29 cellular contexts compared by ENCODE assay signal in the genomic region with DNA sequence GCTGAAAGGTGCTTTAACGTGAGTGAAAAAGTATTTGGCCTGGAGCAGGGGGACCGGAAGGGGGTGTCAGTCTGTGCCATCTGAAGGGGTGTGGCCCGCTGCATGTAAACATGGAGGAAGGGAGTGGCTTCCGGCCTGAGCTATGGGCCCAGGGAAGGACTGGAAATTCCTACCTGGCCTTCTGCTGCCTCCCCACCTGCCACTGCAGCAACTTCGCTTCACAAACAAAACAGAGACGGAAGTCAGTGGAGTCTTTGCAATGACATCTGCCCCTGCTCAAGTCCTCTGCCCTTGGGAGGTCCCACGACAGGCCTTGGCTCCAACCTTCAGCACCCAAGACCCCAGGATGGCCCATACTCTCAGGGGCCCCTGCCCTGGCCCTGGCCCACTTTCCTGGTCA. TPM values are rescaled to one million over a fixed set of nuclear protein-coding genes. Genes with fewer than 3 reads are reported as not detected.
DNase-seq lines count a peak whose midpoint lies in the region; ATAC-seq, FAIRE-seq and TF ChIP-seq lines count a peak whose summit lies in the region.
"Had no signal": no experiment of that assay in that cellular context is flagged by ENCODE, and none has a peak within 500 bp of the region (broad histone marks: within the 10 kb centered on the region; RNA-seq: fewer than 3 reads in every experiment).

No MANE protein-coding gene starts in this region.

- H3K4me1 ChIP-seq in left lung (peaks cover 4 to 9% of the 10 kb centered on the region in 2 donors), esophagus squamous epithelium (no peaks in the 10 kb centered on the region)
- H3K4me1 ChIP-seq: right atrium auricular region had no signal

- intact Hi-C loops in left lung (cut with DNase I) (no loop called here), esophagus squamous epithelium (cut with DNase I) (no loop called here)

- FAIRE-seq in bronchial epithelial cell (lab: Jason Lieb, UNC) = no peak
- FAIRE-seq: GM18507, H54 had no signal

- no peak for TF ChIP-seq POLR2A in esophagus squamous epithelium (IDR thresholded peaks at IDR 0.05)

- H3K27me3 ChIP-seq in bronchial epithelial cell (ENCODE audit: control insufficient read depth, insufficient read depth, low read length) (peaks cover 2% of the 10 kb centered on the region), left lung (peaks cover 0 to 16% of the 10 kb centered on the region in 2 donors), esophagus squamous epithelium (peaks cover 0 to 66% (median 0%) of the 10 kb centered on the region in 4 donors)
- H3K27me3 ChIP-seq: right atrium auricular region, thyroid gland had no signal

- H3K4me3 ChIP-seq in bronchial epithelial cell (ENCODE audit: low read depth, low read length) (no peak overlapping the region), left lung (no peak overlapping the region), esophagus squamous epithelium (no peak overlapping the region)
- H3K4me3 ChIP-seq: right atrium auricular region, thyroid gland had no signal

- ATAC-seq in left lung (peak; percentile 29), GM21529 (IDR thresholded peaks at IDR 0.05; ENCODE audit: unreplicated experiment) (no peak)
- ATAC-seq: activated naive CD4-positive, alpha-beta T cell treated with anti-CD3 and anti-CD28 coated beads, Interleukin-2, amount 50 U/mL, for 72 hours; natural killer cell had no signal

- H3K9me3 ChIP-seq in left lung (no peaks in the 10 kb centered on the region), esophagus squamous epithelium (no peaks in the 10 kb centered on the region)
- H3K9me3 ChIP-seq: right atrium auricular region, thyroid gland had no signal

- peak overlapping the region in 1 of 2 donors; percentile 30 for H3K27ac ChIP-seq in left lung
- no peak overlapping the region for H3K27ac ChIP-seq in substantia nigra (ENCODE audit: low read depth, low read length, poor library complexity, severe bottlenecking)
- no peak overlapping the region for H3K27ac ChIP-seq in esophagus squamous epithelium
- H3K27ac ChIP-seq: right atrium auricular region had no signal

- DNase-seq in NCI-H748 (lab: John Stamatoyannopoulos, UW; ENCODE audit: unreplicated experiment) (peak; percentile 58), NCI-H748 treated with DMSO at 0.1 percent for 48 hours (lab: John Stamatoyannopoulos, UW) (no peak), bronchial epithelial cell (ENCODE audit: low read depth) (peak; percentile 39), left lung (peak in 1 of 2 donors; percentile 44), substantia nigra (lab: John Stamatoyannopoulos, UW) (no peak), esophagus squamous epithelium (lab: John Stamatoyannopoulos, UW) (no peak)
- no peak for DNase-seq in activated CD8-positive, alpha-beta memory T cell treated with anti-CD3 and anti-CD28 coated beads, Interleukin-2, amount 50 U/mL, for 4 hours
- DNase-seq: 8988T; activated B cell treated with CpG ODN at 0.5 μM for 24 hours; activated CD8-positive, alpha-beta memory T cell treated with anti-CD3 and anti-CD28 coated beads, Interleukin-2, amount 50 U/mL, for 48 hours; aorta; caudate nucleus; CD4-positive, alpha-beta T cell; GDM1; Karpas-422; mesenchymal stem cell; natural killer cell; NCI-H1694; NCI-H2227 treated with DMSO at 0.1 percent for 48 hours; SHP77 treated with DMSO at 0.1 percent for 48 hours; stimulated activated CD4-positive, alpha-beta T cell treated with anti-CD3 and anti-CD28 coated beads, Interleukin-4, amount 100 ng/mL, for 4 hours; stimulated activated naive CD4-positive, alpha-beta T cell; SW 1271; thyroid gland had no signal

- no peaks in the 10 kb centered on the region for H3K36me3 ChIP-seq in bronchial epithelial cell (ENCODE audit: control insufficient read depth, insufficient read depth, low read length)
- no peaks in the 10 kb centered on the region for H3K36me3 ChIP-seq in left lung
- no peaks in the 10 kb centered on the region for H3K36me3 ChIP-seq in esophagus squamous epithelium
- H3K36me3 ChIP-seq: right atrium auricular region, thyroid gland had no signal

- TF ChIP-seq CTCF in bronchial epithelial cell (IDR thresholded peaks at IDR 0.05; ENCODE audit: insufficient read depth, low read length, severe bottlenecking) = no peak
- no peak for TF ChIP-seq CTCF in left lung (IDR thresholded peaks at IDR 0.05)
- no peak for TF ChIP-seq CTCF in esophagus squamous epithelium (IDR thresholded peaks at IDR 0.05)

- 61 to 69% methylated on average over 4 to 7 of the region's 7 CpGs for WGBS in esophagus squamous epithelium, 2 donors

RNA-seq across cellular contexts. Expression of gene FOXP4, which starts 28.1 kb away (rescaled TPM):
- total RNA-seq in bronchial epithelial cell (2.1 and 2.3 TPM in 2 replicates), left lung (10 to 100 TPM; 26.9 to 33.7 TPM), esophagus squamous epithelium (10 to 100 TPM in 1 of 4 donors, 1 to 10 TPM in 3; 2.2 to 10.3 (median 6.8) TPM)

Comparison
In these comparisons a context has a peak if more than half of its experiments do, and no peak if none do; other contexts are left out.
1. DNase-seq: peak in NCI-H748 (single experiment) and bronchial epithelial cell (single experiment); none in NCI-H748 treated with DMSO at 0.1 percent for 48 hours (single experiment), substantia nigra (0 of 49), esophagus squamous epithelium (single experiment) and activated CD8-positive, alpha-beta memory T cell treated with anti-CD3 and anti-CD28 coated beads, Interleukin-2, amount 50 U/mL, for 4 hours (single experiment).